8 cellular contexts compared by ENCODE assay signal in the genomic region with DNA sequence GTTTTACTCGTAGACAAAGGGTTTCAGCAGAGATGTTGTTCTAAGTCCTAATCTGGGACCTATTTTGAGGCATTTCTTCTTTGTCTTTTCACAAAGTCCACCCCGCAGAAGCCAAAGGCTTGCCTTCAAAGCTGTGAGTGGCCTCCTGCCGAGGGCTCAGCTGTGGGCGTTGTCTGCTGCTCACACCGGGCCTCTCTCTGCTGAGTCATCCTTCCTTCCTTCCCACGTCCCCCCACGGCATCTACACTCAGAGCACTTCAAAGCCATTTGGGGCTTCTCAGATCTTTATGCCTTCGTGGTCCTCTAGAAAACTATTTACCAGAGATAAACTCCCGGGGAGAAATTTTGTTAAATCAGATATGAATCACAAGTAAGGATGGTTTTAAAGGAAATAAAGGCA.
DNase-seq lines count a peak whose midpoint lies in the region; ATAC-seq, FAIRE-seq and TF ChIP-seq lines count a peak whose summit lies in the region.

No MANE protein-coding gene starts in this region.

- peak overlapping the region; percentile 72 for H2AFZ ChIP-seq in DND-41 (ENCODE audit: low read depth, low read length)
- peak overlapping the region; percentile 31 for H2AFZ ChIP-seq in fibroblast of lung (ENCODE audit: low read length)

- CTCF ChIA-PET in activated CD8-positive, alpha-beta T cell treated with anti-CD3 and anti-CD28 coated beads for 36 hours (lab: Charles Lee): interaction anchor here (0.9 to 2.1 kb wide), 6 partner anchors 25 to 1822 kb away, joined by 3 to 5 read pairs (median 4); no protein-coding TSS in a partner anchor

- TF ChIP-seq CTCF in DND-41 (IDR thresholded peaks at IDR 0.05; ENCODE audit: borderline replicate concordance, extremely low read depth, low read length, poor library complexity, severe bottlenecking) (no peak), fibroblast of lung (conservative IDR thresholded peaks at IDR 0.05 in 1 of 2, IDR thresholded peaks at IDR 0.05 in 1 of 2; ENCODE audit: low read depth in 1 of 2, low read length in 2 of 2) (no peak), lower lobe of right lung (IDR thresholded peaks at IDR 0.05) (no peak)
- no peak for TF ChIP-seq CTCF in activated CD8-positive, alpha-beta T cell treated with anti-CD3 and anti-CD28 coated beads for 36 hours (IDR thresholded peaks at IDR 0.05)

- H3K4me1 ChIP-seq in DND-41 (ENCODE audit: insufficient read depth, low read length) (peaks cover 48% of the 10 kb centered on the region), fibroblast of lung (ENCODE audit: control insufficient read depth, extremely low read depth, insufficient read depth, low read length) (no peaks in the 10 kb centered on the region), lower lobe of right lung (peaks cover 15% of the 10 kb centered on the region)

- in situ Hi-C loops in G401 (cut with HindIII; ENCODE audit: low sequenced_read_pairs): no loop called here

- no peak for TF ChIP-seq POLR2A in H54 (IDR thresholded peaks at IDR 0.05; ENCODE audit: low read depth, low read length)

- H3K36me3 ChIP-seq in DND-41 (ENCODE audit: insufficient read depth, low read length) (no peaks in the 10 kb centered on the region), fibroblast of lung (ENCODE audit: control insufficient read depth, insufficient read depth, low read length) (no peaks in the 10 kb centered on the region), lower lobe of right lung (no peaks in the 10 kb centered on the region)

- ATAC-seq in DND-41 (ENCODE audit: insufficient read depth, low read depth) (peak; percentile 86), lower lobe of right lung (no peak)
- ATAC-seq in activated CD8-positive, alpha-beta T cell treated with anti-CD3 and anti-CD28 coated beads for 36 hours: peak; percentile 87

- no peaks in the 10 kb centered on the region for H3K9me3 Mint-ChIP-seq in activated CD8-positive, alpha-beta T cell treated with anti-CD3 and anti-CD28 coated beads for 36 hours

- no peaks in the 10 kb centered on the region for H3K27me3 ChIP-seq in DND-41 (ENCODE audit: insufficient read depth, low read length, poor library complexity)
- H3K27me3 ChIP-seq in fibroblast of lung (ENCODE audit: control insufficient read depth, insufficient read depth, low read length): no peaks in the 10 kb centered on the region
- H3K27me3 ChIP-seq in lower lobe of right lung (ENCODE audit: low read depth): no peaks in the 10 kb centered on the region

- no peaks in the 10 kb centered on the region for H3K79me2 ChIP-seq in DND-41 (ENCODE audit: insufficient read depth, low read length)
- no peaks in the 10 kb centered on the region for H3K79me2 ChIP-seq in fibroblast of lung (ENCODE audit: control insufficient read depth, insufficient read depth, low read length)

- peak overlapping the region; percentile 80 for H3K27ac ChIP-seq in DND-41 (ENCODE audit: low read length)
- H3K27ac ChIP-seq in fibroblast of lung (ENCODE audit: insufficient read depth, low read length): no peak overlapping the region
- no peak overlapping the region for H3K27ac ChIP-seq in lower lobe of right lung

- FAIRE-seq in H54 (lab: Jason Lieb, UNC): peak; percentile 23

- DNase-seq in DND-41: peak; percentile 86
- peak; percentile 44 for DNase-seq in H54 (ENCODE audit: insufficient read length, low spot score)
- peak; percentile 34 for DNase-seq in NCI-H345 treated with DMSO at 0.1 percent for 48 hours (lab: John Stamatoyannopoulos, UW; ENCODE audit: unreplicated experiment)
- DNase-seq in activated CD8-positive, alpha-beta T cell treated with anti-CD3 and anti-CD28 coated beads for 36 hours: peak; percentile 87
- peak; percentile 63 to 87 for DNase-seq in fibroblast of lung (ENCODE audit: low read depth in 2 of 2)
- DNase-seq in stimulated activated CD4-positive, alpha-beta T cell treated with anti-CD3 and anti-CD28 coated beads, Interleukin-1b, Interleukin-23, amount 100 ng/mL, for 48 hours: peak; percentile 70
- no peak for DNase-seq in G401 (ENCODE audit: low spot score)
- DNase-seq in lower lobe of right lung: no peak

- peak overlapping the region; percentile 23 for H3K4me3 Mint-ChIP-seq in activated CD8-positive, alpha-beta T cell treated with anti-CD3 and anti-CD28 coated beads for 36 hours

- no peaks in the 10 kb centered on the region for H3K36me3 Mint-ChIP-seq in activated CD8-positive, alpha-beta T cell treated with anti-CD3 and anti-CD28 coated beads for 36 hours (ENCODE audit: low read depth)

- POLR2A ChIA-PET in activated CD8-positive, alpha-beta T cell treated with anti-CD3 and anti-CD28 coated beads for 36 hours (lab: Charles Lee): interaction anchor here (0.6 to 1.1 kb wide), 2 partner anchors 117 to 767 kb away, joined by 3 read pairs; no protein-coding TSS in a partner anchor

- H3K4me2 ChIP-seq in DND-41 (ENCODE audit: insufficient read depth, low read length) (peak overlapping the region; percentile 55), fibroblast of lung (ENCODE audit: extremely low read depth, insufficient read depth, low read length) (no peak overlapping the region)

- H3K4me1 Mint-ChIP-seq in activated CD8-positive, alpha-beta T cell treated with anti-CD3 and anti-CD28 coated beads for 36 hours (ENCODE audit: low read depth): peaks cover 39% of the 10 kb centered on the region

- H3K9ac ChIP-seq in DND-41 (ENCODE audit: low read depth, low read length): peak overlapping the region; percentile 13; the same call in 1 of the 2 replicates
- no peak overlapping the region for H3K9ac ChIP-seq in fibroblast of lung (ENCODE audit: insufficient read depth, low read length)

- peak overlapping the region in 1 of 2 experiments; percentile 7; a peak in 2 of 4 replicates for H3K4me3 ChIP-seq in DND-41 (ENCODE audit: low read depth in 1 of 2, low read length in 2 of 2)
- H3K4me3 ChIP-seq in fibroblast of lung (replicated peaks in 1 of 4; ENCODE audit: control extremely low read depth in 1 of 4, insufficient read depth in 1 of 4, low read depth in 3 of 4, low read length in 4 of 4): no peak overlapping the region
- H3K4me3 ChIP-seq in lower lobe of right lung: no peak overlapping the region

- intact Hi-C loops in activated CD8-positive, alpha-beta T cell treated with anti-CD3 and anti-CD28 coated beads for 36 hours (cut with micrococcal nuclease): no loop called here
- intact Hi-C loops in lower lobe of right lung (cut with DNase I): no loop called here

- H3K9me3 ChIP-seq in DND-41 (ENCODE audit: insufficient read depth, low read length, severe bottlenecking): no peaks in the 10 kb centered on the region
- no peaks in the 10 kb centered on the region for H3K9me3 ChIP-seq in fibroblast of lung (ENCODE audit: control insufficient read depth, insufficient read depth, low read depth, low read length)
- no peaks in the 10 kb centered on the region for H3K9me3 ChIP-seq in lower lobe of right lung

- H4K20me1 ChIP-seq in DND-41 (ENCODE audit: insufficient read depth, low read length): no peaks in the 10 kb centered on the region
- H4K20me1 ChIP-seq in fibroblast of lung (ENCODE audit: control insufficient read depth, extremely low read depth, insufficient read depth, low read length): no peaks in the 10 kb centered on the region

- no peaks in the 10 kb centered on the region for H3K27me3 Mint-ChIP-seq in activated CD8-positive, alpha-beta T cell treated with anti-CD3 and anti-CD28 coated beads for 36 hours

- peak overlapping the region; percentile 3 for H3K27ac Mint-ChIP-seq in activated CD8-positive, alpha-beta T cell treated with anti-CD3 and anti-CD28 coated beads for 36 hours

Comparison
In these comparisons a context has a peak if more than half of its experiments do, and no peak if none do; other contexts are left out.
1. ATAC-seq: peak in DND-41 (single experiment) and activated CD8-positive, alpha-beta T cell treated with anti-CD3 and anti-CD28 coated beads for 36 hours (single experiment); none in lower lobe of right lung (0 of 2).
2. DNase-seq: peak in DND-41 (single experiment), H54 (single experiment), NCI-H345 treated with DMSO at 0.1 percent for 48 hours (single experiment), activated CD8-positive, alpha-beta T cell treated with anti-CD3 and anti-CD28 coated beads for 36 hours (single experiment), fibroblast of lung (2 of 2) and stimulated activated CD4-positive, alpha-beta T cell treated with anti-CD3 and anti-CD28 coated beads, Interleukin-1b, Interleukin-23, amount 100 ng/mL, for 48 hours (single experiment); none in G401 (single experiment) and lower lobe of right lung (single experiment).